ENCODE assay signal across 15 cellular contexts in the genomic region with DNA sequence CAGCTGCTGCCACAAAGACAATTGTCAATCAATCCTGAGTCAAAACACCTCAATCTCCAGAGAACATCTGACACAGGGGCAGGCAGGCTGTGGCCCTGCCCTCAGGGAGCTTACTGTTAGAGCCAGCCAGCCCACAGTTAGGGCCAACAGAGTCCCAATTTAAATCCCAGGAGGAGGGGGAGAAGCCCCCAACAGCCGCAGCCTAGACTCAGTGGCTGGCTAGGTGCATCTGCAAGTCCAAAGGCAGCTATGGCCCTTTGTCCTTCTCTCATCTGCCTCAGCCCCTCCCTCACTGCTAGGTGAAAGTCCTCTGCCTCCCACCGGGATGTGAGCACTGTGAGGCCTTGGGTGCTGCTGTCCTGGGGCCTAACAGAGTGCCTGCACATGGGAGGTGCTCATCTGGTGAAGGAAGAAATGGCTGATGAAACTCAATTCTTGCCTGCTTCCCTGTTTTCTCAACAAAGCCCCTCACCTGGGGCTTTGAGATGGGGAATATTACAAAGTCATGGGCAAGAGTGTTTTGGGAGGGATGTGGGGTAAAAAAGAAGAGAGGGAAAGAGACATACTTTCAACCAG. TPM values are rescaled to one million over a fixed set of nuclear protein-coding genes. Genes with fewer than 3 reads are reported as not detected.
DNase-seq lines count a peak whose midpoint lies in the region; ATAC-seq and TF ChIP-seq lines count a peak whose summit lies in the region.
"Had no signal": no experiment of that assay in that cellular context is flagged by ENCODE, and none has a peak within 500 bp of the region (broad histone marks: within the 10 kb centered on the region; RNA-seq: fewer than 3 reads in every experiment).

No MANE protein-coding gene starts in this region.

- ATAC-seq in activated CD4-positive, alpha-beta T cell treated with anti-CD3 and anti-CD28 coated beads for 36 hours = no peak
- ATAC-seq in foreskin keratinocyte (no peak), GM21367 (IDR thresholded peaks at IDR 0.05; ENCODE audit: unreplicated experiment) (no peak)

- H3K9me3 Mint-ChIP-seq in activated CD4-positive, alpha-beta T cell treated with anti-CD3 and anti-CD28 coated beads for 36 hours (ENCODE audit: low read depth) = peaks cover 9% of the 10 kb centered on the region

- TF ChIP-seq CTCF in WERI-Rb-1 (IDR thresholded peaks at IDR 0.05; ENCODE audit: low read depth, low read length) (no peak), foreskin keratinocyte (conservative IDR thresholded peaks at IDR 0.05) (no peak), sigmoid colon (IDR thresholded peaks at IDR 0.05) (no peak)

- H3K27me3 ChIP-seq in WERI-Rb-1 (ENCODE audit: insufficient read depth, low read depth, severe bottlenecking) (no peaks in the 10 kb centered on the region), foreskin keratinocyte (no peaks in the 10 kb centered on the region), sigmoid colon (no peaks in the 10 kb centered on the region)
- H3K27me3 ChIP-seq: BLaER1 treated with 17β-estradiol and CSF1 and Interleukin-3, amounts not matched to agents 10 nM and 100 nM had no signal

- H3K9me3 ChIP-seq in WERI-Rb-1 (ENCODE audit: severe bottlenecking) (no peaks in the 10 kb centered on the region), sigmoid colon (peaks cover 0 to 2% (median 0%) of the 10 kb centered on the region in 4 donors)

- WGBS in sigmoid colon, 2 donors = 71 to 88% methylated on average over 2 of the region's 2 CpGs

- H3K27me3 Mint-ChIP-seq in activated CD4-positive, alpha-beta T cell treated with anti-CD3 and anti-CD28 coated beads for 36 hours = no peaks in the 10 kb centered on the region

- no peak for TF ChIP-seq EP300 in sigmoid colon (IDR thresholded peaks at IDR 0.05)

- H3K4me3 Mint-ChIP-seq in activated CD4-positive, alpha-beta T cell treated with anti-CD3 and anti-CD28 coated beads for 36 hours = no peak overlapping the region
- H3K4me3 Mint-ChIP-seq: HFFc6 had no signal

- CTCF ChIA-PET in activated CD4-positive, alpha-beta T cell treated with anti-CD3 and anti-CD28 coated beads for 36 hours (lab: Charles Lee) = interaction anchor here (1.0 to 1.3 kb wide), 2 partner anchors 12 to 34 kb away, joined by 3 to 4 read pairs; partner anchors contain the start of gene VEGFA

- H3K27ac Mint-ChIP-seq in activated CD4-positive, alpha-beta T cell treated with anti-CD3 and anti-CD28 coated beads for 36 hours = peak overlapping the region; percentile 17
- H3K27ac Mint-ChIP-seq: HFFc6 had no signal

- no peak overlapping the region for H3K27ac ChIP-seq in WERI-Rb-1
- peak overlapping the region; percentile 91 for H3K27ac ChIP-seq in foreskin keratinocyte
- no peak overlapping the region for H3K27ac ChIP-seq in sigmoid colon

- H3K4me1 Mint-ChIP-seq in activated CD4-positive, alpha-beta T cell treated with anti-CD3 and anti-CD28 coated beads for 36 hours = peaks cover 6% of the 10 kb centered on the region

- intact Hi-C loops in activated CD4-positive, alpha-beta T cell treated with anti-CD3 and anti-CD28 coated beads for 36 hours (cut with DNase I, micrococcal nuclease) = no loop called here
- intact Hi-C loops in sigmoid colon (cut with DNase I) = no loop called here

- peaks cover under 1% of the 10 kb centered on the region for H3K36me3 Mint-ChIP-seq in activated CD4-positive, alpha-beta T cell treated with anti-CD3 and anti-CD28 coated beads for 36 hours (ENCODE audit: low read depth)

- H3K4me1 ChIP-seq in foreskin keratinocyte (peaks cover 41% of the 10 kb centered on the region), sigmoid colon (no peaks in the 10 kb centered on the region)

- H3K36me3 ChIP-seq in WERI-Rb-1 = no peaks in the 10 kb centered on the region
- no peaks in the 10 kb centered on the region for H3K36me3 ChIP-seq in sigmoid colon
- H3K36me3 ChIP-seq: BLaER1 treated with 17β-estradiol and CSF1 and Interleukin-3, amounts not matched to agents 10 nM and 100 nM had no signal

- TF ChIP-seq POLR2A in sigmoid colon (IDR thresholded peaks at IDR 0.05) = no peak

- H3K4me3 ChIP-seq in WERI-Rb-1 (ENCODE audit: low read depth, low read length) = no peak overlapping the region
- H3K4me3 ChIP-seq in sigmoid colon = no peak overlapping the region
- H3K4me3 ChIP-seq: BLaER1 treated with 17β-estradiol and CSF1 and Interleukin-3, amounts not matched to agents 10 nM and 100 nM had no signal

- DNase-seq in activated CD4-positive, alpha-beta T cell treated with anti-CD3 and anti-CD28 coated beads for 36 hours = no peak
- DNase-seq in activated CD4-positive, alpha-beta T cell treated with anti-CD3 and anti-CD28 coated beads, Interleukin-2, amount 50 U/mL, for 48 hours = no peak
- DNase-seq in WERI-Rb-1 = peak; percentile 6
- DNase-seq in foreskin keratinocyte = peak in 1 of 2 donors; percentile 10
- DNase-seq in sigmoid colon = peak; percentile 50
- DNase-seq in anterior cingulate cortex (lab: John Stamatoyannopoulos, UW) = no peak
- no peak for DNase-seq in DMS79 (lab: John Stamatoyannopoulos, UW)
- DNase-seq: 8988T, HFFc6, MM.1S, NCI-H1105, NCI-H187, NCI-H446 had no signal

- POLR2A ChIA-PET in activated CD4-positive, alpha-beta T cell treated with anti-CD3 and anti-CD28 coated beads for 36 hours (lab: Charles Lee) = no interaction called here

RNA-seq across cellular contexts. Expression of gene VEGFA, which starts 33.7 kb away (rescaled TPM):
- total RNA-seq in activated CD4-positive, alpha-beta T cell treated with anti-CD3 and anti-CD28 coated beads for 36 hours = 10 to 100 TPM; 64.6 to 72.8 TPM
- 88.6 and 89.7 TPM in 2 replicates for total RNA-seq in foreskin keratinocyte
- polyA plus RNA-seq in foreskin keratinocyte = 42.5 and 48.3 TPM in 2 replicates
- total RNA-seq in sigmoid colon = 10 to 100 TPM; 20.9 to 60.9 (median 28.5) TPM
- polyA plus RNA-seq in sigmoid colon = 100 to 1,000 TPM in 1 of 3 donors, 10 to 100 TPM in 2; 11.1 to 111 (median 34.8) TPM

RNA-seq across cellular contexts. Expression of gene MRPS18A, which starts 48.7 kb away (rescaled TPM):
- 10 to 100 TPM; 54.0 to 68.7 TPM for total RNA-seq in activated CD4-positive, alpha-beta T cell treated with anti-CD3 and anti-CD28 coated beads for 36 hours
- total RNA-seq in foreskin keratinocyte (68.5 and 68.6 TPM in 2 replicates), sigmoid colon (10 to 100 TPM; 28.8 to 43.9 (median 34.1) TPM)
- polyA plus RNA-seq in foreskin keratinocyte (88.8 and 92.9 TPM in 2 replicates), sigmoid colon (10 to 100 TPM; 72.1 to 93.2 (median 90.2) TPM)

Comparison
In these comparisons a context has a peak if more than half of its experiments do, and no peak if none do; other contexts are left out.
1. DNase-seq: peak in WERI-Rb-1 (single experiment) and sigmoid colon (single experiment); none in activated CD4-positive, alpha-beta T cell treated with anti-CD3 and anti-CD28 coated beads for 36 hours (single experiment), activated CD4-positive, alpha-beta T cell treated with anti-CD3 and anti-CD28 coated beads, Interleukin-2, amount 50 U/mL, for 48 hours (0 of 2), anterior cingulate cortex (0 of 58) and DMS79 (single experiment).